23 cellular contexts compared by ENCODE assay signal in genomic region chr17:16933317-16934132, GRCh38. TPM values are rescaled to one million over a fixed set of nuclear protein-coding genes. Genes with fewer than 3 reads are reported as not detected.
DNase-seq lines count a peak whose midpoint lies in the region; ATAC-seq, FAIRE-seq and TF ChIP-seq lines count a peak whose summit lies in the region.
"Had no signal": no experiment of that assay in that cellular context is flagged by ENCODE, and none has a peak within 500 bp of the region (broad histone marks: within the 10 kb centered on the region; RNA-seq: fewer than 3 reads in every experiment).

No MANE protein-coding gene starts in this region.

- TF ChIP-seq CTCF in upper lobe of right lung (IDR thresholded peaks at IDR 0.05) (no peak), mesothelial cell of epicardium (IDR thresholded peaks at IDR 0.05; ENCODE audit: unreplicated experiment) (no peak), kidney (IDR thresholded peaks at IDR 0.05; ENCODE audit: borderline replicate concordance, extremely low read depth, insufficient read depth) (no peak)

- DNase-seq in activated effector memory CD4-positive, alpha-beta T cell treated with anti-CD3 and anti-CD28 coated beads, Interleukin-2, amount 50 U/mL, for 16 hours = peak; percentile 44
- DNase-seq in activated effector memory CD4-positive, alpha-beta T cell treated with Interleukin-2 at 50 U/mL for 16 hours = no peak
- DNase-seq in RPMI8226 (peak; percentile 31), memory B cell (ENCODE audit: low spot score in 2 of 2) (no peak), upper lobe of right lung (peak; percentile 35), mesothelial cell of epicardium (ENCODE audit: low spot score in 2 of 2, unreplicated experiment in 2 of 2) (no peak), kidney (no peak)
- DNase-seq: activated gamma-delta T cell treated with Interleukin-2 at 50 U/mL for 16 hours, C1 segment of cervical spinal cord, foreskin fibroblast, KBM-7, NCI-H1105, NCI-H748 treated with DMSO at 0.1 percent for 48 hours, ovary, thyroid gland had no signal

- FAIRE-seq in kidney (lab: Jason Lieb, UNC) = no peak
- FAIRE-seq: A204.1, colon, H1 had no signal

- H3K27ac Mint-ChIP-seq in memory B cell = peak overlapping the region; percentile 60
- no peak overlapping the region for H3K27ac Mint-ChIP-seq in mesothelial cell of epicardium
- H3K27ac Mint-ChIP-seq: T-helper 1 cell treated with Interleukin-12 subunit alpha and Interleukin-12 subunit beta and Interleukin-4 antibody, amounts not matched to agents 30 μg/mL and 1 μg/mL, for 36 hours had no signal

- H3K27ac ChIP-seq in upper lobe of right lung (no peak overlapping the region), kidney (ENCODE audit: low read depth in 2 of 2, low read length in 2 of 2) (no peak overlapping the region)
- H3K27ac ChIP-seq: ascending aorta, ovary, thyroid gland had no signal

- no peaks in the 10 kb centered on the region for H3K27me3 Mint-ChIP-seq in memory B cell
- peaks cover 6% of the 10 kb centered on the region for H3K27me3 Mint-ChIP-seq in mesothelial cell of epicardium (ENCODE audit: low read depth)

- no peaks in the 10 kb centered on the region for H3K36me3 ChIP-seq in upper lobe of right lung
- no peaks in the 10 kb centered on the region for H3K36me3 ChIP-seq in kidney (ENCODE audit: control insufficient read depth in 1 of 2, insufficient read depth in 2 of 2, low read length in 2 of 2)
- H3K36me3 ChIP-seq: ascending aorta, ovary, thyroid gland had no signal

- H3K4me1 Mint-ChIP-seq in memory B cell (peaks cover 16% of the 10 kb centered on the region), mesothelial cell of epicardium (no peaks in the 10 kb centered on the region)

- no peak for ATAC-seq in memory B cell (ENCODE audit: low read depth)
- ATAC-seq in upper lobe of right lung = no peak
- ATAC-seq in HG02981 (IDR thresholded peaks at IDR 0.05; ENCODE audit: unreplicated experiment) = no peak
- ATAC-seq: activated CD4-positive, CD25-positive, alpha-beta regulatory T cell treated with anti-CD3 and anti-CD28 coated beads, Interleukin-2, amount 50 U/mL, for 24 hours; left lobe of liver had no signal

- no peaks in the 10 kb centered on the region for H3K27me3 ChIP-seq in upper lobe of right lung
- H3K27me3 ChIP-seq: ascending aorta, ovary, thyroid gland had no signal

- H3K4me1 ChIP-seq in upper lobe of right lung (no peaks in the 10 kb centered on the region), kidney (ENCODE audit: control insufficient read depth in 1 of 2, insufficient read depth in 1 of 2, low read depth in 1 of 2, low read length in 2 of 2) (no peaks in the 10 kb centered on the region)
- H3K4me1 ChIP-seq: ascending aorta, thyroid gland had no signal

- H3K9me3 ChIP-seq in upper lobe of right lung = no peaks in the 10 kb centered on the region
- H3K9me3 ChIP-seq in kidney (ENCODE audit: control insufficient read depth in 1 of 2, low read length in 2 of 2) = no peaks in the 10 kb centered on the region
- H3K9me3 ChIP-seq: ascending aorta, ovary, thyroid gland had no signal

- intact Hi-C loops in upper lobe of right lung (cut with DNase I) = no loop called here
- intact Hi-C loops in kidney (cut with DNase I) = no loop called here

- no peak overlapping the region for H3K9ac ChIP-seq in kidney (ENCODE audit: low read length in 2 of 2)

- H3K4me3 ChIP-seq in upper lobe of right lung (no peak overlapping the region), kidney (ENCODE audit: low read length in 2 of 2) (no peak overlapping the region)
- H3K4me3 ChIP-seq: ascending aorta, ovary, thyroid gland had no signal

- H3K36me3 Mint-ChIP-seq in memory B cell (peaks cover 7% of the 10 kb centered on the region), mesothelial cell of epicardium (no peaks in the 10 kb centered on the region)

- H3K4me3 Mint-ChIP-seq in memory B cell (no peak overlapping the region), mesothelial cell of epicardium (no peak overlapping the region)
- H3K4me3 Mint-ChIP-seq: T-helper 1 cell treated with Interleukin-12 subunit alpha and Interleukin-12 subunit beta and Interleukin-4 antibody, amounts not matched to agents 30 μg/mL and 1 μg/mL, for 36 hours had no signal

- no peaks in the 10 kb centered on the region for H3K9me3 Mint-ChIP-seq in memory B cell
- no peaks in the 10 kb centered on the region for H3K9me3 Mint-ChIP-seq in mesothelial cell of epicardium
- H3K9me3 Mint-ChIP-seq: T-helper 1 cell treated with Interleukin-12 subunit alpha and Interleukin-12 subunit beta and Interleukin-4 antibody, amounts not matched to agents 30 μg/mL and 1 μg/mL, for 36 hours had no signal

RNA-seq across cellular contexts. Expression of gene TNFRSF13B, which starts 38.4 kb away (rescaled TPM):
- total RNA-seq in upper lobe of right lung (not detected), mesothelial cell of epicardium (not detected in 3 replicates), kidney (1.4 TPM)
- not detected for polyA plus RNA-seq in kidney (ENCODE audit: insufficient read depth, low read depth, low replicate concordance)
- total RNA-seq: ascending aorta, H1, left lobe of liver, ovary, thyroid gland had no signal
- polyA plus RNA-seq: H1 had no signal

Comparison
In these comparisons a context has a peak if more than half of its experiments do, and no peak if none do; other contexts are left out.
1. DNase-seq: peak in activated effector memory CD4-positive, alpha-beta T cell treated with anti-CD3 and anti-CD28 coated beads, Interleukin-2, amount 50 U/mL, for 16 hours (single experiment), RPMI8226 (single experiment) and upper lobe of right lung (single experiment); none in activated effector memory CD4-positive, alpha-beta T cell treated with Interleukin-2 at 50 U/mL for 16 hours (single experiment), memory B cell (0 of 2), mesothelial cell of epicardium (0 of 2) and kidney (single experiment).